In genomic region chr3:1068985-1069384, GRCh38 we compare ENCODE assay signal across 32 cellular contexts. TPM values are rescaled to one million over a fixed set of nuclear protein-coding genes. Genes with fewer than 3 reads are reported as not detected.
"Had no signal": no experiment of that assay in that cellular context is flagged by ENCODE, and none has a peak within 500 bp of the region (broad histone marks: within the 10 kb centered on the region; RNA-seq: fewer than 3 reads in every experiment).

No MANE protein-coding gene starts in this region.

- H3K36me3 Mint-ChIP-seq: activated CD8-positive, alpha-beta memory T cell treated with anti-CD3 and anti-CD28 coated beads, Interleukin-2, amount 10 ng/mL, durations not matched to agents 7 days and 5 days; activated naive CD4-positive, alpha-beta T cell treated with anti-CD3 and anti-CD28 coated beads, Interleukin-2, amount 50 U/mL, for 72 hours; naive thymus-derived CD8-positive, alpha-beta T cell; stimulated activated memory B cell treated with anti-CD40 and anti-IgM and Interleukin-4, amounts not matched to agents 10 μg/mL and 1 μg/mL and 100 μg/mL, for 72 hours had no signal

- H3K9me3 ChIP-seq: breast epithelium, gastrocnemius medialis, left ventricle myocardium inferior, pancreas, prostate gland, sigmoid colon, stomach, thyroid gland had no signal

- H3K4me1 ChIP-seq: breast epithelium, esophagus squamous epithelium, gastrocnemius medialis, left ventricle myocardium inferior, pancreas, prostate gland, sigmoid colon, stomach, thyroid gland had no signal

- H3K36me3 ChIP-seq: breast epithelium, esophagus squamous epithelium, gastrocnemius medialis, left ventricle myocardium inferior, pancreas, prostate gland, sigmoid colon, stomach, thyroid gland had no signal

- H3K27ac ChIP-seq: breast epithelium, esophagus squamous epithelium, gastrocnemius medialis, left ventricle myocardium inferior, pancreas, prostate gland, sigmoid colon, stomach, thyroid gland had no signal

- DNase-seq: activated B cell treated with CpG ODN at 0.5 μM for 24 hours; activated CD8-positive, alpha-beta memory T cell treated with anti-CD3 and anti-CD28 coated beads, Interleukin-2, amount 10 ng/mL, durations not matched to agents 7 days and 5 days; activated CD8-positive, alpha-beta T cell treated with anti-CD3 and anti-CD28 coated beads, Interleukin-2, amount 10 ng/mL, durations not matched to agents 7 days and 5 days; activated naive CD4-positive, alpha-beta T cell; activated T-cell treated with anti-CD3 and anti-CD28 coated beads, Interleukin-2, amount 50 U/mL, for 48 hours; dermis blood vessel endothelial cell; effector CD4-positive, alpha-beta T cell; esophagus squamous epithelium; gastrocnemius medialis; hippocampal formation; kidney; left ventricle myocardium inferior; midbrain; naive thymus-derived CD8-positive, alpha-beta T cell; nucleus accumbens; sigmoid colon; small intestine; stimulated activated CD4-positive, alpha-beta T cell treated with anti-CD3 and anti-CD28 coated beads, Interleukin-1b, Interleukin-23, amount 100 ng/mL, for 48 hours; stimulated activated CD4-positive, alpha-beta T cell treated with anti-CD3 and anti-CD28 coated beads, Interleukin-4, amount 100 ng/mL, for 4 hours; stimulated activated CD8-positive, alpha-beta memory T cell treated with anti-CD3 and anti-CD28 coated beads, Interleukin-4, amount 100 ng/mL, for 48 hours; stomach; T-helper 1 cell; thyroid gland had no signal

- H3K4me3 ChIP-seq: breast epithelium, esophagus squamous epithelium, gastrocnemius medialis, left ventricle myocardium inferior, pancreas, prostate gland, sigmoid colon, stomach, thyroid gland had no signal

- H3K27me3 Mint-ChIP-seq: activated B cell treated with CpG ODN at 0.5 μM for 24 hours; activated CD8-positive, alpha-beta memory T cell treated with anti-CD3 and anti-CD28 coated beads, Interleukin-2, amount 10 ng/mL, durations not matched to agents 7 days and 5 days; central memory CD8-positive, alpha-beta T cell; naive thymus-derived CD8-positive, alpha-beta T cell; stimulated activated memory B cell treated with anti-CD40 and anti-IgM and Interleukin-4, amounts not matched to agents 10 μg/mL and 1 μg/mL and 100 μg/mL, for 72 hours had no signal

- H3K27ac Mint-ChIP-seq: activated B cell treated with CpG ODN at 0.5 μM for 24 hours; activated CD8-positive, alpha-beta memory T cell treated with anti-CD3 and anti-CD28 coated beads, Interleukin-2, amount 10 ng/mL, durations not matched to agents 7 days and 5 days; activated CD8-positive, alpha-beta T cell treated with anti-CD3 and anti-CD28 coated beads, Interleukin-2, amount 10 ng/mL, durations not matched to agents 7 days and 5 days; activated naive CD4-positive, alpha-beta T cell treated with anti-CD3 and anti-CD28 coated beads, Interleukin-2, amount 50 U/mL, for 72 hours; naive thymus-derived CD8-positive, alpha-beta T cell; stimulated activated memory B cell treated with anti-CD40 and anti-IgM and Interleukin-4, amounts not matched to agents 10 μg/mL and 1 μg/mL and 100 μg/mL, for 72 hours; T-helper 2 cell treated with Interferon-gamma antibody and Interleukin-4, amounts not matched to agents 5 μg/mL and 100 μg/mL, for 36 hours had no signal

- H3K27me3 ChIP-seq: breast epithelium, esophagus squamous epithelium, gastrocnemius medialis, pancreas, sigmoid colon, stomach, thyroid gland had no signal

- ATAC-seq: activated CD8-positive, alpha-beta memory T cell treated with anti-CD3 and anti-CD28 coated beads, Interleukin-2, amount 10 ng/mL, durations not matched to agents 7 days and 5 days; activated CD8-positive, alpha-beta T cell treated with anti-CD3 and anti-CD28 coated beads, Interleukin-2, amount 10 ng/mL, durations not matched to agents 7 days and 5 days; activated naive CD4-positive, alpha-beta T cell treated with anti-CD3 and anti-CD28 coated beads, Interleukin-2, amount 50 U/mL, for 72 hours; gastrocnemius medialis; naive thymus-derived CD8-positive, alpha-beta T cell; pancreas; stimulated activated memory B cell treated with anti-CD40 and anti-IgM and Interleukin-4, amounts not matched to agents 10 μg/mL and 1 μg/mL and 100 μg/mL, for 72 hours had no signal

- H3K4me3 Mint-ChIP-seq: activated B cell treated with CpG ODN at 0.5 μM for 24 hours; activated CD8-positive, alpha-beta memory T cell treated with anti-CD3 and anti-CD28 coated beads, Interleukin-2, amount 10 ng/mL, durations not matched to agents 7 days and 5 days; activated CD8-positive, alpha-beta T cell treated with anti-CD3 and anti-CD28 coated beads, Interleukin-2, amount 10 ng/mL, durations not matched to agents 7 days and 5 days; central memory CD8-positive, alpha-beta T cell; naive thymus-derived CD8-positive, alpha-beta T cell; neural crest cell; stimulated activated memory B cell treated with anti-CD40 and anti-IgM and Interleukin-4, amounts not matched to agents 10 μg/mL and 1 μg/mL and 100 μg/mL, for 72 hours; T-helper 2 cell treated with Interferon-gamma antibody and Interleukin-4, amounts not matched to agents 5 μg/mL and 100 μg/mL, for 36 hours had no signal

- H3K4me1 Mint-ChIP-seq: activated B cell treated with CpG ODN at 0.5 μM for 24 hours; activated CD8-positive, alpha-beta memory T cell treated with anti-CD3 and anti-CD28 coated beads, Interleukin-2, amount 10 ng/mL, durations not matched to agents 7 days and 5 days; central memory CD8-positive, alpha-beta T cell; naive thymus-derived CD8-positive, alpha-beta T cell; stimulated activated memory B cell treated with anti-CD40 and anti-IgM and Interleukin-4, amounts not matched to agents 10 μg/mL and 1 μg/mL and 100 μg/mL, for 72 hours had no signal

- H3K9me3 Mint-ChIP-seq: activated B cell treated with CpG ODN at 0.5 μM for 24 hours; stimulated activated memory B cell treated with anti-CD40 and anti-IgM and Interleukin-4, amounts not matched to agents 10 μg/mL and 1 μg/mL and 100 μg/mL, for 72 hours had no signal

- FAIRE-seq: colon, kidney, pancreas, small intestine had no signal

RNA-seq across cellular contexts. Expression of gene CNTN6, which starts 23.8 kb away (rescaled TPM):
- total RNA-seq: activated B cell treated with CpG ODN at 0.5 μM for 24 hours; activated CD8-positive, alpha-beta memory T cell treated with anti-CD3 and anti-CD28 coated beads, Interleukin-2, amount 10 ng/mL, durations not matched to agents 7 days and 5 days; activated CD8-positive, alpha-beta T cell treated with anti-CD3 and anti-CD28 coated beads, Interleukin-2, amount 10 ng/mL, durations not matched to agents 7 days and 5 days; activated naive CD4-positive, alpha-beta T cell treated with anti-CD3 and anti-CD28 coated beads, Interleukin-2, amount 50 U/mL, for 72 hours; dermis blood vessel endothelial cell; esophagus squamous epithelium; gastrocnemius medialis; left ventricle myocardium inferior; naive thymus-derived CD8-positive, alpha-beta T cell; prostate gland had no signal
- polyA plus RNA-seq: naive thymus-derived CD8-positive, alpha-beta T cell; stomach had no signal
